Comparison of ENCODE assay signal across 11 cellular contexts in the genomic region with DNA sequence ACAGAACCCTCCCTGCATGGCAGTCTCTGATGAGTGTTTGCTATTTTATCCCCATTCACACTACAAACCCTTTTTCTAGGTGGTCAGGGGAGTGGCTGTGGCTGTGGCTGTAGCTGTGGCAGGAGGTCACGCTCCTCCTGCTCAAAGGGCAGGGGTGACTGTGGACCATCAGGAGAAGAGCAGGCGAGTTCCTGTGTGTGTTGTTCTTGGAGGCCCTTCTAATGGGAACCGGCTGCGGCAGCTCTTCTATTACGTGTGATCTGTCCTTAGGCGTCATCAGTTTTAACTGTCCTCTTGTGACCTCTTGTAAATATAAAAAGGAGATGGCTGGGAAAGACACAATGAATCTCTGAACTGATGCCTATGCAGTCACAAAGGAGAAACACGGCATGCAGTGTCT.
DNase-seq lines count a peak whose midpoint lies in the region; ATAC-seq and TF ChIP-seq lines count a peak whose summit lies in the region.
"Had no signal": no experiment of that assay in that cellular context is flagged by ENCODE, and none has a peak within 500 bp of the region (broad histone marks: within the 10 kb centered on the region; RNA-seq: fewer than 3 reads in every experiment).

No MANE protein-coding gene starts in this region.

- no peak overlapping the region for H3K23ac ChIP-seq in H9 (ENCODE audit: insufficient read length, low read depth, low read length)

- H2BK5ac ChIP-seq in H9 (ENCODE audit: insufficient read length, low read length): no peak overlapping the region

- H2BK12ac ChIP-seq in H9 (ENCODE audit: insufficient read length, low read depth, low read length): no peak overlapping the region

- no peak for TF ChIP-seq POLR2A in gastroesophageal sphincter (IDR thresholded peaks at IDR 0.05)
- TF ChIP-seq POLR2A in transverse colon (IDR thresholded peaks at IDR 0.05): no peak

- no peaks in the 10 kb centered on the region for H3K79me2 ChIP-seq in H9 (ENCODE audit: insufficient read depth, low read length)

- H3K27me3 Mint-ChIP-seq in osteocyte (ENCODE audit: unreplicated experiment): no peaks in the 10 kb centered on the region
- no peaks in the 10 kb centered on the region for H3K27me3 Mint-ChIP-seq in H9 (ENCODE audit: low read depth)
- H3K27me3 Mint-ChIP-seq: activated T-cell treated with anti-CD3 and anti-CD28 coated beads, Interleukin-2, amount 50 U/mL, for 24 hours had no signal

- H4K5ac ChIP-seq in H9 (ENCODE audit: insufficient read length, low read depth, low read length): no peak overlapping the region

- no peak overlapping the region for H2BK20ac ChIP-seq in H9 (ENCODE audit: low read depth, low read length, poor library complexity, severe bottlenecking)

- no peak overlapping the region for H4K91ac ChIP-seq in H9 (ENCODE audit: insufficient read length, low read depth, low read length)

- H3K36me3 Mint-ChIP-seq in osteocyte (ENCODE audit: unreplicated experiment): peaks cover 3% of the 10 kb centered on the region
- peaks cover 0 to 2% (median 0%) of the 10 kb centered on the region in 3 experiments; a peak in 1 of 7 replicates for H3K36me3 Mint-ChIP-seq in H9 (ENCODE audit: insufficient read depth in 1 of 3, low read depth in 3 of 3)

- H3K4ac ChIP-seq in H9 (ENCODE audit: low read depth, low read length): no peak overlapping the region

- TF ChIP-seq EP300 in gastroesophageal sphincter (IDR thresholded peaks at IDR 0.05): no peak
- TF ChIP-seq EP300 in transverse colon (IDR thresholded peaks at IDR 0.05; ENCODE audit: low read depth): no peak

- intact Hi-C loops in transverse colon (cut with DNase I; ENCODE audit: low total_unique reads): no loop called here

- H3K36me3 ChIP-seq in BJ (ENCODE audit: control insufficient read depth, insufficient read depth, low read length): no peaks in the 10 kb centered on the region
- H3K36me3 ChIP-seq in gastroesophageal sphincter: no peaks in the 10 kb centered on the region
- H3K36me3 ChIP-seq in transverse colon: no peaks in the 10 kb centered on the region

- TF ChIP-seq CTCF in BJ (IDR thresholded peaks at IDR 0.05; ENCODE audit: insufficient read depth, low read depth, low read length) (no peak), gastroesophageal sphincter (IDR thresholded peaks at IDR 0.05) (no peak), osteocyte (IDR thresholded peaks at IDR 0.05) (no peak), H9 (conservative IDR thresholded peaks at IDR 0.05) (no peak), transverse colon (IDR thresholded peaks at IDR 0.05) (no peak)

- no peak overlapping the region for H3K14ac ChIP-seq in H9 (ENCODE audit: insufficient read depth, low read length)

- H3K4me2 ChIP-seq in H9 (ENCODE audit: insufficient read depth, insufficient read length, low read length): no peak overlapping the region

- ATAC-seq in gastroesophageal sphincter (peak; percentile 78), HG03457 (IDR thresholded peaks at IDR 0.05; ENCODE audit: unreplicated experiment) (no peak), GM18517 (IDR thresholded peaks at IDR 0.05; ENCODE audit: unreplicated experiment) (no peak)

- H4K8ac ChIP-seq in H9 (replicated peaks; ENCODE audit: insufficient read length, low read depth, low read length): no peak overlapping the region

- peak overlapping the region; percentile 85 for H3K27ac Mint-ChIP-seq in osteocyte (ENCODE audit: unreplicated experiment)
- no peak overlapping the region for H3K27ac Mint-ChIP-seq in H9
- H3K27ac Mint-ChIP-seq: activated T-cell treated with anti-CD3 and anti-CD28 coated beads, Interleukin-2, amount 50 U/mL, for 24 hours had no signal

- in situ Hi-C loops in transverse colon (cut with MboI; ENCODE audit: low pct_ligation_motif_present in 1 of 4, low pct_unique_long_range_greater_than_20kb in 1 of 4, low sequenced_read_pairs in 3 of 4): no loop called here

- H3K9me3 Mint-ChIP-seq in osteocyte (ENCODE audit: unreplicated experiment): no peaks in the 10 kb centered on the region
- no peaks in the 10 kb centered on the region; a peak in 1 of 5 replicates for H3K9me3 Mint-ChIP-seq in H9
- H3K9me3 Mint-ChIP-seq: activated T-cell treated with anti-CD3 and anti-CD28 coated beads, Interleukin-2, amount 50 U/mL, for 24 hours had no signal

- no peak overlapping the region for H2BK120ac ChIP-seq in H9 (ENCODE audit: low read depth, low read length, poor library complexity, severe bottlenecking)

- H3K18ac ChIP-seq in H9 (ENCODE audit: insufficient read length, low read depth, low read length): no peak overlapping the region

- no peak overlapping the region for H2BK15ac ChIP-seq in H9 (ENCODE audit: low read depth, low read length)

- H2AFZ ChIP-seq in H9 (ENCODE audit: low read length): no peak overlapping the region

- CTCF ChIA-PET in BJ (lab: Yijun Ruan, JAX): no interaction called here

- H3K56ac ChIP-seq in H9 (ENCODE audit: insufficient read length, low read depth, low read length): no peak overlapping the region

- H3T11ph ChIP-seq in H9 (ENCODE audit: low read length): no peak overlapping the region

- no peak overlapping the region for H2AK5ac ChIP-seq in H9 (ENCODE audit: insufficient read length, low read length)

- no peaks in the 10 kb centered on the region for H3K9me3 ChIP-seq in gastroesophageal sphincter
- no peaks in the 10 kb centered on the region for H3K9me3 ChIP-seq in H9 (ENCODE audit: control insufficient read depth, low read depth, low read length)
- H3K9me3 ChIP-seq in transverse colon: no peaks in the 10 kb centered on the region

- H3K9ac ChIP-seq in H9 (ENCODE audit: extremely low read depth, insufficient read length, low read length): no peak overlapping the region

- no peak overlapping the region for H3K27ac ChIP-seq in gastroesophageal sphincter
- no peak overlapping the region for H3K27ac ChIP-seq in H9 (ENCODE audit: insufficient read length, low read depth, low read length)
- H3K27ac ChIP-seq in transverse colon: no peak overlapping the region

- H3K23me2 ChIP-seq in H9 (ENCODE audit: insufficient read length, low read depth, low read length, poor library complexity, severe bottlenecking): no peaks in the 10 kb centered on the region

- no peaks in the 10 kb centered on the region for H3K27me3 ChIP-seq in BJ (ENCODE audit: control insufficient read depth, insufficient read depth, low read length)
- no peaks in the 10 kb centered on the region for H3K27me3 ChIP-seq in gastroesophageal sphincter
- H3K27me3 ChIP-seq in H9 (ENCODE audit: insufficient read depth, low read length): no peaks in the 10 kb centered on the region
- H3K27me3 ChIP-seq in transverse colon: no peaks in the 10 kb centered on the region

- no peaks in the 10 kb centered on the region for H4K20me1 ChIP-seq in H9 (ENCODE audit: control insufficient read depth, insufficient read depth, insufficient read length)

- H3K4me3 Mint-ChIP-seq in osteocyte (ENCODE audit: unreplicated experiment) (no peak overlapping the region), H9 (no peak overlapping the region)
- H3K4me3 Mint-ChIP-seq: activated T-cell treated with anti-CD3 and anti-CD28 coated beads, Interleukin-2, amount 50 U/mL, for 24 hours had no signal

- no peaks in the 10 kb centered on the region for H3K79me1 ChIP-seq in H9 (ENCODE audit: insufficient read depth, low read depth, low read length, poor library complexity, severe bottlenecking)

- H3K4me1 ChIP-seq in gastroesophageal sphincter: peaks cover 0 to 18% (median 0%) of the 10 kb centered on the region in 3 donors
- H3K4me1 ChIP-seq in H9 (ENCODE audit: insufficient read depth, low read length): no peaks in the 10 kb centered on the region
- H3K4me1 ChIP-seq in transverse colon: peaks cover 0 to 9% (median 0%) of the 10 kb centered on the region in 4 donors

- POLR2A ChIA-PET in BJ (lab: Charles Lee): no interaction called here

- H3K4me3 ChIP-seq in BJ (ENCODE audit: low read depth, low read length) (no peak overlapping the region), gastroesophageal sphincter (no peak overlapping the region), transverse colon (no peak overlapping the region)

- peaks cover 35% of the 10 kb centered on the region for H3K4me1 Mint-ChIP-seq in osteocyte (ENCODE audit: unreplicated experiment)
- no peaks in the 10 kb centered on the region for H3K4me1 Mint-ChIP-seq in H9

- WGBS in gastroesophageal sphincter (ENCODE audit: low coverage in 1 of 2), 2 donors: 47 to 69% methylated on average over 2 of the region's 7 CpGs
- WGBS in H9 (ENCODE audit: extremely low coverage, insufficient read length, low lambda C conversion rate): no CpG with 5 or more reads among the region's 7 CpGs
- WGBS in transverse colon (ENCODE audit: low coverage in 1 of 2), 2 donors: 74 to 86% methylated on average over 6 to 7 of the region's 7 CpGs

- DNase-seq in BJ (ENCODE audit: low read depth) (peak; percentile 97), SW480 (ENCODE audit: low spot score) (peak; percentile 37), osteocyte (ENCODE audit: extremely low spot score, unreplicated experiment) (no peak), H9 (no peak), transverse colon (no peak)
- DNase-seq: activated T-cell treated with anti-CD3 and anti-CD28 coated beads, Interleukin-2, amount 50 U/mL, for 24 hours; NCI-H1092; posterior cingulate gyrus had no signal

Comparison
In these comparisons a context has a peak if more than half of its experiments do, and no peak if none do; other contexts are left out.
1. DNase-seq: peak in BJ (single experiment) and SW480 (single experiment); none in osteocyte (single experiment), H9 (single experiment) and transverse colon (single experiment).